ENCODE assay signal across 24 cellular contexts in the genomic region with DNA sequence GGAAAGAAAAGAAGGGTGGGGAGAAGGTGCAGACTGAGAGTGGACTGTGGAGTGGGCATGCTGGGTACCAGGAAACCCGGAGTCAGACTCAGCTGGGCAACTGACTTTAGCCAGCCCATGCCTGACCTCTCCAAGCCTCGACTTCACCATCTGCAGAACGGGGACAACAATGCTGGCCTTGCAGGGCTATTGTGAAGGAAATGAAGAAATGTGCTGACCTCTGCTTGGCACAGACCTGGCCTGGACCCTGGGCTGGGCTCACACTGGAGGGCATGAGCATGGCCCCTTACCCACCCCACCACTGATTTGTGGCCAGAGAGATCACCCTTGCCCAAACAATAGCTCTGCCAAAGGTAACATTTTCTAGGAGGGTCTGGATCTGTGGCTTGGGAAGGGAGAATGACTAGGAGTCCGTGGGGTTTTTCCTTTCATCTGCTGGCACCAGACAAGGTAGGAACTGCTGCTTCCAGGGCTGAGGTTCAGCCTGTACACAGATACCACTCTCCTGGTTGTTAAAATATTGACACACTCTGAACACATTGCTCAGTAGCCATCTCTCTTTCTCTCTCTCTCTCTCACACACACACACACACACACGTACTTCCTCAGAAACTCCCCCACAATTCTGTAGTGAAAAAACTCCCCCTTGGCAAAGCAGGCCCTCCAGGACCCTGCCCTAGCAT. TPM values are rescaled to one million over a fixed set of nuclear protein-coding genes. Genes with fewer than 3 reads are reported as not detected.
DNase-seq lines count a peak whose midpoint lies in the region; ATAC-seq, FAIRE-seq and TF ChIP-seq lines count a peak whose summit lies in the region.
"Had no signal": no experiment of that assay in that cellular context is flagged by ENCODE, and none has a peak within 500 bp of the region (broad histone marks: within the 10 kb centered on the region; RNA-seq: fewer than 3 reads in every experiment).

No MANE protein-coding gene starts in this region.

- 72% methylated on average over 5 of the region's 5 CpGs for WGBS in hepatocyte (ENCODE audit: low lambda C conversion rate, missing lambda C conversion rate)
- WGBS in neuronal stem cell (ENCODE audit: extremely low coverage in 2 of 2, insufficient read length in 2 of 2, insufficient replicate concordance in 1 of 2), 2 donors: no CpG with 5 or more reads among the region's 5 CpGs

- no peak overlapping the region for H3K4me2 ChIP-seq in MM.1S (ENCODE audit: low read depth, low read length)
- H3K4me2 ChIP-seq in hepatocyte: no peak overlapping the region
- H3K4me2 ChIP-seq in neuronal stem cell (ENCODE audit: insufficient read depth, low read length, poor library complexity, severe bottlenecking): no peak overlapping the region
- H3K4me2 ChIP-seq: BLaER1 treated with 17β-estradiol and CSF1 and Interleukin-3, amounts not matched to agents 10 nM and 100 nM had no signal

- no peak overlapping the region for H2BK5ac ChIP-seq in neuronal stem cell (ENCODE audit: low read length)

- TF ChIP-seq CTCF in MM.1S (IDR thresholded peaks at IDR 0.05; ENCODE audit: low read length): no peak
- TF ChIP-seq CTCF in hepatocyte (IDR thresholded peaks at IDR 0.05; ENCODE audit: poor library complexity): no peak

- H3K79me1 ChIP-seq in neuronal stem cell (ENCODE audit: low read depth, low read length): no peaks in the 10 kb centered on the region

- H3K23ac ChIP-seq in neuronal stem cell (ENCODE audit: low read depth, low read length, poor library complexity): no peak overlapping the region

- no peak overlapping the region for H2BK12ac ChIP-seq in neuronal stem cell (ENCODE audit: low read length)

- no peaks in the 10 kb centered on the region for H3K4me1 ChIP-seq in MM.1S (ENCODE audit: low read length)
- H3K4me1 ChIP-seq in hepatocyte (ENCODE audit: insufficient read depth): peaks cover 17% of the 10 kb centered on the region
- peaks cover 0 to 6% of the 10 kb centered on the region in 2 donors for H3K4me1 ChIP-seq in neuronal stem cell (ENCODE audit: control insufficient read depth in 2 of 2, insufficient read depth in 1 of 2, low read depth in 1 of 2, low read length in 2 of 2)

- H3K27ac ChIP-seq in MM.1S (ENCODE audit: low read length) (no peak overlapping the region), hepatocyte (peak overlapping the region; percentile 73), neuronal stem cell (replicated peaks; ENCODE audit: low read length) (no peak overlapping the region)
- H3K27ac ChIP-seq: BLaER1 treated with 17β-estradiol and CSF1 and Interleukin-3, amounts not matched to agents 10 nM and 100 nM; neutrophil had no signal

- DNase-seq in DMS53 (lab: John Stamatoyannopoulos, UW) (peak; percentile 72), MM.1S (no peak), hepatocyte (ENCODE audit: low spot score) (no peak), neuronal stem cell (ENCODE audit: low spot score) (no peak), frontal cortex (ENCODE audit: low spot score in 2 of 2) (no peak), G401 (ENCODE audit: low spot score) (no peak), hippocampal formation (lab: John Stamatoyannopoulos, UW) (no peak)
- DNase-seq: ACHN; activated CD8-positive, alpha-beta memory T cell treated with anti-CD3 and anti-CD28 coated beads for 24 hours; activated naive CD4-positive, alpha-beta T cell treated with anti-CD3 and anti-CD28 coated beads for 36 hours; activated T-cell treated with anti-CD3 and anti-CD28 coated beads, Interleukin-2, amount 50 U/mL, for 4 hours; erythroblast; foreskin melanocyte; GDM1; KG1; NCI-H1048; NCI-H1930 had no signal

- H3K14ac ChIP-seq in neuronal stem cell (ENCODE audit: low read length): no peak overlapping the region

- H3F3A ChIP-seq in MM.1S (ENCODE audit: insufficient read depth, low read length): peaks cover 4% of the 10 kb centered on the region; the same call in 1 of the 2 replicates

- in situ Hi-C loops in G401 (cut with HindIII; ENCODE audit: low sequenced_read_pairs): no loop called here

- H3K4me3 ChIP-seq in MM.1S (ENCODE audit: low read length) (no peak overlapping the region), hepatocyte (no peak overlapping the region), neuronal stem cell (ENCODE audit: low read length in 2 of 2) (no peak overlapping the region)
- H3K4me3 ChIP-seq: BLaER1 treated with 17β-estradiol and CSF1 and Interleukin-3, amounts not matched to agents 10 nM and 100 nM had no signal

- H3K9me2 ChIP-seq in MM.1S (replicated peaks; ENCODE audit: insufficient read depth, low read length) (no peaks in the 10 kb centered on the region), hepatocyte (replicated peaks; ENCODE audit: insufficient read depth) (no peaks in the 10 kb centered on the region)

- no peaks in the 10 kb centered on the region for H3K79me2 ChIP-seq in MM.1S (ENCODE audit: low read length)
- H3K79me2 ChIP-seq in hepatocyte: no peaks in the 10 kb centered on the region

- no peak overlapping the region for H4K8ac ChIP-seq in neuronal stem cell (ENCODE audit: low read depth, low read length)

- no peaks in the 10 kb centered on the region for H4K20me1 ChIP-seq in MM.1S (ENCODE audit: insufficient read depth, low read length)
- H4K20me1 ChIP-seq in hepatocyte (ENCODE audit: insufficient read depth, poor library complexity, severe bottlenecking): no peaks in the 10 kb centered on the region
- H4K20me1 ChIP-seq: BLaER1 treated with 17β-estradiol and CSF1 and Interleukin-3, amounts not matched to agents 10 nM and 100 nM had no signal

- H3K9me3 ChIP-seq in MM.1S (replicated peaks; ENCODE audit: insufficient read depth, low read length) (no peaks in the 10 kb centered on the region), hepatocyte (ENCODE audit: low read depth) (no peaks in the 10 kb centered on the region), neuronal stem cell (replicated peaks in 1 of 2; ENCODE audit: control insufficient read depth in 2 of 2, insufficient read depth in 1 of 2, low read depth in 1 of 2, low read length in 2 of 2) (no peaks in the 10 kb centered on the region)
- H3K9me3 ChIP-seq: BLaER1 treated with 17β-estradiol and CSF1 and Interleukin-3, amounts not matched to agents 10 nM and 100 nM; neutrophil had no signal

- ATAC-seq in HG02642 (IDR thresholded peaks at IDR 0.05; ENCODE audit: poor library complexity, unreplicated experiment): no peak
- ATAC-seq: activated T-cell treated with anti-CD3 and anti-CD28 coated beads, Interleukin-2, amount 50 U/mL, for 4 hours had no signal

- H3K36me3 ChIP-seq in MM.1S (replicated peaks; ENCODE audit: insufficient read depth, low read length) (no peaks in the 10 kb centered on the region), hepatocyte (replicated peaks; ENCODE audit: insufficient read depth, low read depth) (no peaks in the 10 kb centered on the region), neuronal stem cell (replicated peaks in 1 of 2; ENCODE audit: control insufficient read depth in 2 of 2, insufficient read depth in 2 of 2, low read length in 2 of 2) (no peaks in the 10 kb centered on the region)
- H3K36me3 ChIP-seq: BLaER1 treated with 17β-estradiol and CSF1 and Interleukin-3, amounts not matched to agents 10 nM and 100 nM; neutrophil had no signal

- no peak overlapping the region for H2BK120ac ChIP-seq in neuronal stem cell (ENCODE audit: low read depth, low read length)

- H3K4ac ChIP-seq in neuronal stem cell (ENCODE audit: low read length): no peak overlapping the region

- no peaks in the 10 kb centered on the region for H3K27me3 ChIP-seq in MM.1S (replicated peaks; ENCODE audit: insufficient read depth, low read length)
- no peaks in the 10 kb centered on the region for H3K27me3 ChIP-seq in hepatocyte
- peaks cover 0 to 18% (median 0%) of the 10 kb centered on the region in 3 experiments for H3K27me3 ChIP-seq in neuronal stem cell (ENCODE audit: control insufficient read depth in 3 of 3, insufficient read depth in 3 of 3, low read depth in 1 of 3, low read length in 3 of 3)
- H3K27me3 ChIP-seq: BLaER1 treated with 17β-estradiol and CSF1 and Interleukin-3, amounts not matched to agents 10 nM and 100 nM had no signal

- 0 out of 2 replicates have a peak overlapping the region, but pooled peaks have one; percentile 28 for H2AFZ ChIP-seq in MM.1S (ENCODE audit: low read length)
- H2AFZ ChIP-seq in hepatocyte: no peak overlapping the region
- H2AFZ ChIP-seq in neuronal stem cell (ENCODE audit: low read length): peak overlapping the region; percentile 21

- no peak overlapping the region for H2AK5ac ChIP-seq in neuronal stem cell (ENCODE audit: low read depth, low read length)

- FAIRE-seq in frontal cortex (lab: Jason Lieb, UNC): no peak
- FAIRE-seq: H1 had no signal

- H3K9ac ChIP-seq in MM.1S (ENCODE audit: low read length) (no peak overlapping the region), neuronal stem cell (ENCODE audit: low read depth, low read length, poor library complexity) (peak overlapping the region; percentile 5)

- H2BK15ac ChIP-seq in neuronal stem cell (ENCODE audit: low read length): no peak overlapping the region

- H4K91ac ChIP-seq in neuronal stem cell (ENCODE audit: low read depth, low read length, poor library complexity): no peak overlapping the region

- peak overlapping the region; percentile 21 for H3K18ac ChIP-seq in neuronal stem cell (ENCODE audit: low read length)

RNA-seq across cellular contexts. Expression of a gene that starts 0.9 kb away (rescaled TPM):
- total RNA-seq in hepatocyte (2.4 and 3.2 TPM in 2 replicates), frontal cortex (not detected)
- 0.84 and 2.9 TPM in 2 replicates for polyA plus RNA-seq in hepatocyte
- 0.06 TPM for polyA plus RNA-seq in neuronal stem cell (2013, experiment 1 of 2)
- polyA plus RNA-seq in neuronal stem cell (2013, experiment 2 of 2): 0.07 TPM
- not detected in 2 replicates for total RNA-seq in G401 (2014; rRNA removed; shearing (Covaris generic))
- total RNA-seq: activated naive CD4-positive, alpha-beta T cell treated with anti-CD3 and anti-CD28 coated beads for 36 hours; cardiac septum; H1; kidney epithelial cell; renal cortical epithelial cell had no signal
- polyA plus RNA-seq: H1 had no signal

RNA-seq across cellular contexts. Expression of a gene that starts 49.7 kb away (rescaled TPM):
- 2.2 and 3.8 TPM in 2 replicates for total RNA-seq in hepatocyte
- polyA plus RNA-seq in hepatocyte: 4.4 and 6.4 TPM in 2 replicates
- 29.9 TPM for polyA plus RNA-seq in neuronal stem cell (2013, experiment 1 of 2)
- 30.1 TPM for polyA plus RNA-seq in neuronal stem cell (2013, experiment 2 of 2)
- total RNA-seq in frontal cortex: 64.0 TPM
- total RNA-seq in G401 (2014; rRNA removed; shearing (Covaris generic)): 1.6 TPM in 1 of 2 replicates, not detected in the other
- total RNA-seq: activated naive CD4-positive, alpha-beta T cell treated with anti-CD3 and anti-CD28 coated beads for 36 hours; activated T-cell treated with anti-CD3 and anti-CD28 coated beads, Interleukin-2, amount 50 U/mL, for 4 hours had no signal

RNA-seq across cellular contexts. Expression of a gene that starts 50.0 kb away (rescaled TPM):
- total RNA-seq in hepatocyte (52.6 and 60.5 TPM in 2 replicates), frontal cortex (4.1 TPM)
- polyA plus RNA-seq in hepatocyte: 27.5 and 55.6 TPM in 2 replicates
- 1.9 TPM for polyA plus RNA-seq in neuronal stem cell (2013, experiment 1 of 2)
- polyA plus RNA-seq in neuronal stem cell (2013, experiment 2 of 2): 2.0 TPM
- total RNA-seq in G401 (2014; rRNA removed; shearing (Covaris generic)): 94.6 and 105 TPM in 2 replicates

Comparison
In these comparisons a context has a peak if more than half of its experiments do, and no peak if none do; other contexts are left out.
1. RNA of a gene that starts 49.7 kb away (total RNA-seq): 64.0 TPM in frontal cortex (single experiment); 2.2 to 3.8 TPM in hepatocyte and 1.6 TPM in G401; every median in the first group is over 10 times any median in the second.
2. RNA of a gene that starts 50.0 kb away (total RNA-seq): 94.6 to 105 TPM in G401 and 52.6 to 60.5 TPM in hepatocyte; 4.1 TPM in frontal cortex (single experiment); every median in the first group is over 10 times any median in the second.